ENCODE assay signal across 34 cellular contexts in the genomic region with DNA sequence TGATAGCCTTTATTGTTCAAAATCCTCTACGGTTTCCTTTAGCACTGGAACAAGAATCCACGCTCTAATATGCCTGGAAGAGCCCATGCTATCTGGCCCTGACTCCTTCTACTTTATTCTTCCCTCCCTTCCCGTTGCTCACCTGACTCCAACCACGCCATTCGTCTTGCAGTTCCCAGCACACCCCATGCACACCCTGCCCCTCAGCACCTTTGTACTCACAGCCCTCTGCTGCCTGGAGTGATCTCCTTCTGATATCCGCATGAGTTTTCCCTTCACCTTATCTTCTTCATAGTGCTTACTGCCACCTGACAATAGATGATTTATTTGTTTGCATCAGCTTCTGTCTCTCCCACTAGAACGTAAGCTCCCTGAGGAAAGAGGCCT. TPM values are rescaled to one million over a fixed set of nuclear protein-coding genes. Genes with fewer than 3 reads are reported as not detected.
"Had no signal": no experiment of that assay in that cellular context is flagged by ENCODE, and none has a peak within 500 bp of the region (broad histone marks: within the 10 kb centered on the region; RNA-seq: fewer than 3 reads in every experiment).

No MANE protein-coding gene starts in this region.

- H3K9me3 ChIP-seq: ascending aorta, MG63, SJCRH30 had no signal

- DNase-seq: activated CD4-positive, alpha-beta memory T cell treated with anti-CD3 and anti-CD28 coated beads, Interleukin-2, amount 10 ng/mL, durations not matched to agents 7 days and 5 days; activated CD4-positive, alpha-beta T cell treated with anti-CD3 and anti-CD28 coated beads for 1 hour; activated CD4-positive, alpha-beta T cell treated with anti-CD3 and anti-CD28 coated beads for 48 hours; activated CD4-positive, CD25-positive, alpha-beta regulatory T cell; activated CD8-positive, alpha-beta memory T cell treated with anti-CD3 and anti-CD28 coated beads for 24 hours; activated CD8-positive, alpha-beta memory T cell treated with anti-CD3 and anti-CD28 coated beads, Interleukin-2, amount 10 ng/mL, durations not matched to agents 7 days and 5 days; activated CD8-positive, alpha-beta memory T cell treated with anti-CD3 and anti-CD28 coated beads, Interleukin-2, amount 50 U/mL, for 48 hours; activated gamma-delta T cell; activated naive CD4-positive, alpha-beta T cell treated with Interleukin-2 at 50 U/mL for 16 hours; activated naive CD8-positive, alpha-beta T cell treated with anti-CD3 and anti-CD28 coated beads, Interleukin-2, amount 10 ng/mL, durations not matched to agents 7 days and 5 days; activated T-cell treated with anti-CD3 and anti-CD28 coated beads, Interleukin-2, amount 50 U/mL, for 1 hour; activated T-cell treated with anti-CD3 and anti-CD28 coated beads, Interleukin-2, amount 50 U/mL, for 72 hours; amygdala; Kasumi-1; MG63; NCI-H1048; NCI-H1105 treated with DMSO at 0.1 percent for 48 hours; NCI-H1436 treated with DMSO at 0.1 percent for 48 hours; NCI-H1694 treated with DMSO at 0.1 percent for 48 hours; NCI-H2029 treated with DMSO at 0.1 percent for 48 hours; NCI-H2107; NCI-H2171; NCI-H510A; NCI-H526; NCI-H748 treated with DMSO at 0.1 percent for 48 hours; PC-9; Right ventricle myocardium superior; SJCRH30; T1000; WERI-Rb-1 had no signal

- H3K4me1 ChIP-seq: ascending aorta, SJCRH30 had no signal

- H3K27me3 ChIP-seq: ascending aorta, cardiac muscle cell, MG63, SJCRH30 had no signal

- ATAC-seq: activated CD8-positive, alpha-beta memory T cell treated with anti-CD3 and anti-CD28 coated beads, Interleukin-2, amount 10 ng/mL, durations not matched to agents 7 days and 5 days; activated T-cell treated with anti-CD3 and anti-CD28 coated beads, Interleukin-2, amount 50 U/mL, for 72 hours; activated T-helper 17 cell treated with anti-CD3 and anti-CD28 coated beads, Interleukin-2, amount 50 U/mL, for 72 hours had no signal

- H3K36me3 ChIP-seq: ascending aorta, cardiac muscle cell, MG63, SJCRH30, WERI-Rb-1 had no signal

- H3K4me2 ChIP-seq: PC-9 had no signal

- H2AFZ ChIP-seq: PC-9 had no signal

- H3K4me3 ChIP-seq: ascending aorta, cardiac muscle cell, MG63, PC-9, SJCRH30, SK-N-MC had no signal

- H3K27ac ChIP-seq: ascending aorta, cardiac muscle cell, PC-9, SJCRH30, SK-N-MC, WERI-Rb-1 had no signal

RNA-seq across cellular contexts. Expression of gene BCL2A1, which starts 16.6 kb away (rescaled TPM):
- total RNA-seq: ascending aorta, cardiac muscle cell, PC-9, SJCRH30 had no signal
